1 cellular context compared by ENCODE assay signal in genomic region chr1:222064388-222065201, GRCh38.
TF ChIP-seq lines count a peak whose summit lies in the region.

No MANE protein-coding gene starts in this region.

TF ChIP-seq in WTC11, 78 proteins besides CTCF, POLR2A, EP300 and RAD21 (continued from another document):
- TF ChIP-seq PRDM15 (CRISPR knock-in tag; IDR thresholded peaks at IDR 0.05): no peak
- TF ChIP-seq ATF1 (CRISPR knock-in tag; IDR thresholded peaks at IDR 0.05): no peak
- no peak for TF ChIP-seq MYBL2 (CRISPR knock-in tag; IDR thresholded peaks at IDR 0.05)
- no peak for TF ChIP-seq MAX (CRISPR knock-in tag; IDR thresholded peaks at IDR 0.05)
- TF ChIP-seq FOXP4 (CRISPR knock-in tag; IDR thresholded peaks at IDR 0.05): no peak
- no peak for TF ChIP-seq MLX (CRISPR knock-in tag; IDR thresholded peaks at IDR 0.05)
